In genomic region chr14:31122098-31122611, GRCh38 we compare ENCODE assay signal across 1 cellular context.
TF ChIP-seq lines count a peak whose summit lies in the region.

No MANE protein-coding gene starts in this region.

TF ChIP-seq in HepG2, 621 proteins besides CTCF, POLR2A, EP300 and RAD21 (continued from another document and continues in another):
- TF ChIP-seq ZNF691 (CRISPR knock-in tag; IDR thresholded peaks at IDR 0.05; ENCODE audit: borderline replicate concordance, low read depth) (0 out of 2 replicates have a peak, but pooled peaks have one; percentile 24), HNRNPH1 (optimal IDR thresholded peaks at IDR 0.05; ENCODE audit: low read depth, low read length) (no peak), ZNF674 (CRISPR knock-in tag; IDR thresholded peaks at IDR 0.05; ENCODE audit: low read depth) (no peak), ZFP36L2 (CRISPR knock-in tag; IDR thresholded peaks at IDR 0.05) (no peak), ZNF772 (CRISPR knock-in tag; IDR thresholded peaks at IDR 0.05) (peak; percentile 32; the same call in 1 of the 2 replicates), DRAP1 (CRISPR knock-in tag; IDR thresholded peaks at IDR 0.05) (no peak), RFX5 (IDR thresholded peaks at IDR 0.05; ENCODE audit: low read depth, low read length) (no peak), PRDM15 (CRISPR knock-in tag; IDR thresholded peaks at IDR 0.05) (no peak), ZNF343 (CRISPR knock-in tag; IDR thresholded peaks at IDR 0.05) (no peak), ZNF383 (CRISPR knock-in tag; IDR thresholded peaks at IDR 0.05; ENCODE audit: borderline replicate concordance) (no peak), ZMAT5 (CRISPR knock-in tag; IDR thresholded peaks at IDR 0.05; ENCODE audit: borderline replicate concordance, low read depth) (no peak), HMGA1 (CRISPR knock-in tag; conservative IDR thresholded peaks at IDR 0.05) (no peak), DDIT3 (CRISPR knock-in tag; IDR thresholded peaks at IDR 0.05) (no peak), ZNF580 (CRISPR knock-in tag; IDR thresholded peaks at IDR 0.05; ENCODE audit: borderline replicate concordance, low read depth) (no peak), ZSCAN29 (CRISPR knock-in tag; conservative IDR thresholded peaks at IDR 0.05) (no peak), ZNF207 (IDR thresholded peaks at IDR 0.05; ENCODE audit: borderline replicate concordance) (no peak), CEBPG (CRISPR knock-in tag; IDR thresholded peaks at IDR 0.05) (no peak), ZNF17 (CRISPR knock-in tag; IDR thresholded peaks at IDR 0.05) (no peak), ETS1 (CRISPR knock-in tag; IDR thresholded peaks at IDR 0.05) (no peak), TCF7 (IDR thresholded peaks at IDR 0.05; ENCODE audit: low read depth) (no peak), ZNF547 (CRISPR knock-in tag; IDR thresholded peaks at IDR 0.05) (no peak), EEA1 (CRISPR knock-in tag; IDR thresholded peaks at IDR 0.05; ENCODE audit: borderline replicate concordance) (0 out of 2 replicates have a peak, but pooled peaks have one; percentile 30), HNRNPUL1 (IDR thresholded peaks at IDR 0.05; ENCODE audit: low read depth, low read length) (no peak), ZNF256 (CRISPR knock-in tag; conservative IDR thresholded peaks at IDR 0.05) (no peak), MTA1 (CRISPR knock-in tag; IDR thresholded peaks at IDR 0.05; ENCODE audit: borderline replicate concordance) (peak; percentile 57; the same call in 1 of the 2 replicates), FOXC1 (CRISPR knock-in tag; IDR thresholded peaks at IDR 0.05; ENCODE audit: borderline replicate concordance) (no peak), KAT7 (CRISPR knock-in tag; IDR thresholded peaks at IDR 0.05; ENCODE audit: borderline replicate concordance) (no peak), HMGXB3 (CRISPR knock-in tag; IDR thresholded peaks at IDR 0.05; ENCODE audit: borderline replicate concordance) (no peak), ZNF441 (CRISPR knock-in tag; IDR thresholded peaks at IDR 0.05; ENCODE audit: borderline replicate concordance) (no peak), ZBTB37 (CRISPR knock-in tag; IDR thresholded peaks at IDR 0.05) (no peak), ZSCAN25 (CRISPR knock-in tag; IDR thresholded peaks at IDR 0.05) (no peak), SETDB1 (CRISPR knock-in tag; IDR thresholded peaks at IDR 0.05; ENCODE audit: borderline replicate concordance) (no peak), ZNF431 (CRISPR knock-in tag; IDR thresholded peaks at IDR 0.05; ENCODE audit: borderline replicate concordance, low read depth) (peak; percentile 45; the same call in 1 of the 2 replicates), SP2 (CRISPR knock-in tag; IDR thresholded peaks at IDR 0.05) (peak; percentile 17; the same call in 1 of the 2 replicates), ARID2 (CRISPR knock-in tag; IDR thresholded peaks at IDR 0.05; ENCODE audit: borderline replicate concordance) (no peak), THAP7 (CRISPR knock-in tag; IDR thresholded peaks at IDR 0.05) (peak; percentile 72; the same call in 1 of the 2 replicates), ZNF138 (CRISPR knock-in tag; IDR thresholded peaks at IDR 0.05; ENCODE audit: low read depth) (no peak), ZNF101 (CRISPR knock-in tag; IDR thresholded peaks at IDR 0.05; ENCODE audit: borderline replicate concordance, low read depth) (no peak)
